ENCODE assay signal across 24 cellular contexts in the genomic region with DNA sequence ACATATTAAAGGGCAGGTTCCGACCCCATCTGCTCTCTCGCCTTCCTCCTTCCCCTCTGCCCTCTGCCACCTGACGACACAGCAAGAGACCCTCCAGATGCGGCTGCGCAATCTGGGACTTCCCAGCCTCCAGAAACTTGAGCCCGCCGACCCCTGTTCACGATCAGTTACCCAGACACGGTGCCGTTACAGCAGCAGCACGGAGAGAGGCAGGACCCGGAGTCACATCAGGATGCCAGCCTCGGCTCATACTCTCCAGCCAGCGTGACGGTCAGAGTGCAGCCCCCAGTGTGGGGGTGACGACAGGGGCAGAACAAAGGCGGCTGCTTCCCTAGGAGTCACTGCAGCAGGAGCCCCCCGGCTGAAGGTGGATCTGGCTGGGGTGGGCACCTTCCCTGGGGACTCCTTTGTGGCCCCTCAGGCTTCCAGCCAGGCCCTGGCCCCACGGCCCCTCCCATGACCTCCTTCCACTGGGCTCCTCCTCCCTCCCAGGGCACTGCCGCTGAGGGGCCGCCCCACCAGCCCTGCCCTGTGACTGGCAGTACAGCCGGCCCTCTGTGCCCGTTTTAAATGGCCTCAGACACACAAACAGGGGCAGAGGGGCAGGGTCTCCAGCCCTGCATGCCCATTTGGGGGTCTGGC.
"Had no signal": no experiment of that assay in that cellular context is flagged by ENCODE, and none has a peak within 500 bp of the region (broad histone marks: within the 10 kb centered on the region; RNA-seq: fewer than 3 reads in every experiment).

No MANE protein-coding gene starts in this region.

- H3K9me3 Mint-ChIP-seq: natural killer cell treated with Interleukin-12 subunit alpha and Interleukin-12 subunit beta and Interleukin-15 and Interleukin-18, amount 100 ng/mL, for 72 hours; stimulated activated effector memory CD8-positive, alpha-beta T cell treated with anti-CD3 and anti-CD28 coated beads, Interleukin-12 subunit alpha, Interleukin-12 subunit beta, amount 100 ng/mL, for 72 hours; stimulated activated naive CD8-positive, alpha-beta T cell treated with anti-CD3 and anti-CD28 coated beads, Interleukin-15, Interleukin-2, amounts not matched to agents 100 ng/mL and 50 ng/mL, for 24 hours had no signal

- H3K27ac Mint-ChIP-seq: memory B cell; naive thymus-derived CD4-positive, alpha-beta T cell; natural killer cell treated with Interleukin-12 subunit alpha and Interleukin-12 subunit beta and Interleukin-15 and Interleukin-18, amount 100 ng/mL, for 72 hours; stimulated activated effector memory CD8-positive, alpha-beta T cell treated with anti-CD3 and anti-CD28 coated beads, Interleukin-12 subunit alpha, Interleukin-12 subunit beta, amount 100 ng/mL, for 72 hours; stimulated activated naive CD8-positive, alpha-beta T cell treated with anti-CD3 and anti-CD28 coated beads, Interleukin-15, Interleukin-2, amounts not matched to agents 100 ng/mL and 50 ng/mL, for 24 hours had no signal

- H3K27me3 Mint-ChIP-seq: naive thymus-derived CD4-positive, alpha-beta T cell; natural killer cell treated with Interleukin-12 subunit alpha and Interleukin-12 subunit beta and Interleukin-15 and Interleukin-18, amount 100 ng/mL, for 72 hours; stimulated activated naive CD8-positive, alpha-beta T cell treated with anti-CD3 and anti-CD28 coated beads, Interleukin-15, Interleukin-2, amounts not matched to agents 100 ng/mL and 50 ng/mL, for 24 hours had no signal

- H3K4me3 Mint-ChIP-seq: memory B cell; naive thymus-derived CD4-positive, alpha-beta T cell; natural killer cell treated with Interleukin-12 subunit alpha and Interleukin-12 subunit beta and Interleukin-15 and Interleukin-18, amount 100 ng/mL, for 72 hours; stimulated activated effector memory CD8-positive, alpha-beta T cell treated with anti-CD3 and anti-CD28 coated beads, Interleukin-12 subunit alpha, Interleukin-12 subunit beta, amount 100 ng/mL, for 72 hours; stimulated activated naive CD8-positive, alpha-beta T cell treated with anti-CD3 and anti-CD28 coated beads, Interleukin-15, Interleukin-2, amounts not matched to agents 100 ng/mL and 50 ng/mL, for 24 hours had no signal

- DNase-seq: islet precursor cell; left ventricle myocardium superior; midbrain; mucosa of descending colon; naive thymus-derived CD4-positive, alpha-beta T cell; nucleus accumbens; posterior cingulate gyrus; retina; stimulated activated CD4-positive, alpha-beta T cell treated with anti-CD3 and anti-CD28 coated beads, Interleukin-4, amount 100 ng/mL, for 24 hours; stimulated activated naive CD4-positive, alpha-beta T cell; tibial artery; trophoblast cell; upper lobe of right lung had no signal

- H3K9me3 ChIP-seq: mucosa of descending colon, pancreas, prostate gland, suprapubic skin, thoracic aorta, upper lobe of right lung had no signal

- H3K4me1 Mint-ChIP-seq: memory B cell; stimulated activated effector memory CD8-positive, alpha-beta T cell treated with anti-CD3 and anti-CD28 coated beads, Interleukin-12 subunit alpha, Interleukin-12 subunit beta, amount 100 ng/mL, for 72 hours had no signal

- ATAC-seq: left lobe of liver; left ventricle myocardium superior; mucosa of descending colon; naive thymus-derived CD4-positive, alpha-beta T cell; natural killer cell treated with Interleukin-12 subunit alpha and Interleukin-12 subunit beta and Interleukin-15 and Interleukin-18, amount 100 ng/mL, for 72 hours; pancreas; right cardiac atrium; sciatic nerve; stimulated activated effector memory CD8-positive, alpha-beta T cell treated with anti-CD3 and anti-CD28 coated beads, Interleukin-12 subunit alpha, Interleukin-12 subunit beta, amount 100 ng/mL, for 72 hours; upper lobe of right lung had no signal

- H3K36me3 Mint-ChIP-seq: natural killer cell treated with Interleukin-12 subunit alpha and Interleukin-12 subunit beta and Interleukin-15 and Interleukin-18, amount 100 ng/mL, for 72 hours; stimulated activated effector memory CD8-positive, alpha-beta T cell treated with anti-CD3 and anti-CD28 coated beads, Interleukin-12 subunit alpha, Interleukin-12 subunit beta, amount 100 ng/mL, for 72 hours had no signal
